In the genomic region with DNA sequence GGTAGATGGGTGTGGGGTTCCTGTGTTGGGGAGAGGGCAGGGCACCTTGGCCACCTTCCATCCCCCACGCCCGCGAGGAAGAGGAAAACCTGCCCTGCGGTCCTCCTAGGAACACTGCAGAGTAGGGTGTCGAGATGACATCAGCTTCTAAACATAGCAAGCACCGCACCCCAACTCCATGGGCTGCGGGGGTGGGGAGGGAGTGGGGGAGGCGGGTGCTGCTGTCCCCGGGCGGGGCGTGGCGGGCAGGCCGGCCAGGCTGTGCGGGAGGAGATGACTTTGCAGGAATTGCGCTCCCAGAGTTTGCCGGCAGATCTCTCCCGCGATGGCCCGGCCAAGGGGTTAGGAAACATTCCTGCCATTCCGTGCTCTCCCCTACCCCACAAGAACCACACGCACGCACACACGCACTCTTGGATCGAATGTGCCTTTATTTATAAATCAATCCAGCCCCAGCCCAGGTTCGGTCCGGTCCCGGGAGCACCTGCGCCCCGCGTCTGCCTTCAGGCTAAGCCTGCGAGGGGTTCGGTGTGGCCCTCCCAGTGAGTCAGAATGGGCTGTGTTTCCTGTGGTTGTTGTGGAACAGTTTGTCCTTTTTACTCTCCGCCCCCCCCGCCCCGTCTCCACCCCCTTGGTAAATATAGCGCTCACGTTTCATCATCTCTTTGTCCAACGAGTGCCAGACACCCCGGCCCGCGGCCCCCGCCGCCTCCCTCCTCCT, we compare ENCODE assay signal across 8 cellular contexts. TPM values are rescaled to one million over a fixed set of nuclear protein-coding genes. Genes with fewer than 3 reads are reported as not detected.
DNase-seq lines count a peak whose midpoint lies in the region; TF ChIP-seq lines count a peak whose summit lies in the region.

No MANE protein-coding gene starts in this region.

- H3K27ac ChIP-seq in SJCRH30 (peak overlapping the region; percentile 100), suprapubic skin (peak overlapping the region; percentile 98)

- peak; percentile 92 for TF ChIP-seq EP300 in suprapubic skin (IDR thresholded peaks at IDR 0.05)

- peaks cover 8% of the 10 kb centered on the region for H3K4me1 ChIP-seq in SJCRH30
- peaks cover 69% of the 10 kb centered on the region for H3K4me1 ChIP-seq in suprapubic skin

- H3K9me3 ChIP-seq in SJCRH30 (replicated peaks) (no peaks in the 10 kb centered on the region), suprapubic skin (no peaks in the 10 kb centered on the region)

- CTCF ChIA-PET in HEK293T (lab: Yijun Ruan, JAX): interaction anchor here (1.1 kb wide), 1 partner anchor 64 kb away, joined by 4 read pairs; no protein-coding TSS in a partner anchor

- peak; percentile 70 to 91 for TF ChIP-seq POLR2A in suprapubic skin (IDR thresholded peaks at IDR 0.05)

- no peaks in the 10 kb centered on the region for H3K27me3 ChIP-seq in SJCRH30
- no peaks in the 10 kb centered on the region for H3K27me3 ChIP-seq in suprapubic skin

- WGBS in suprapubic skin: 2% methylated on average over 26 of the region's 43 CpGs

- no peak for TF ChIP-seq CTCF in suprapubic skin (IDR thresholded peaks at IDR 0.05)

- POLR2A ChIA-PET in HEK293T (lab: Yijun Ruan, JAX): interaction anchor here (0.9 to 4.9 kb wide), 18 partner anchors 8 to 185 kb away, joined by 3 to 74 read pairs (median 4); no protein-coding TSS in a partner anchor

- DNase-seq in GF-D8 (lab: John Stamatoyannopoulos, UW): peak; percentile 89
- DNase-seq in HEK293T (ENCODE audit: extremely low spot score): peak; percentile 69
- peak; percentile 92 for DNase-seq in MV-4-11 (lab: John Stamatoyannopoulos, UW)
- peak; percentile 95 to 96 for DNase-seq in SJCRH30
- peak; percentile 87 for DNase-seq in activated naive CD4-positive, alpha-beta T cell treated with anti-CD3 and anti-CD28 coated beads, Interleukin-2, amount 50 U/mL, for 16 hours
- DNase-seq in globus pallidus (ENCODE audit: low spot score): peak; percentile 89
- DNase-seq in occipital lobe (lab: John Stamatoyannopoulos, UW): peak; percentile 87
- DNase-seq in suprapubic skin (ENCODE audit: low spot score in 2 of 2): peak; percentile 98 to 99

- no peaks in the 10 kb centered on the region for H3K36me3 ChIP-seq in SJCRH30
- H3K36me3 ChIP-seq in suprapubic skin: no peaks in the 10 kb centered on the region

- H3K4me3 ChIP-seq in SJCRH30 (peak overlapping the region; percentile 77), suprapubic skin (peak overlapping the region; percentile 52)

TF ChIP-seq in HEK293T, 16 proteins besides CTCF, POLR2A, EP300 and RAD21:
- TF ChIP-seq L3MBTL2 (conservative IDR thresholded peaks at IDR 0.05) (0 out of 2 replicates have a peak, but pooled peaks have one; percentile 44), BHLHE40 (IDR thresholded peaks at IDR 0.05; ENCODE audit: borderline replicate concordance) (no peak), ZNF384 (IDR thresholded peaks at IDR 0.05) (no peak; the same call in 1 of the 2 replicates), CTBP1 (IDR thresholded peaks at IDR 0.05; ENCODE audit: borderline replicate concordance) (no peak)

RNA-seq across cellular contexts. Expression of a gene that starts 5.2 kb away (rescaled TPM):
- 13.4 and 14.4 TPM in 2 replicates for total RNA-seq in SJCRH30 (2014; rRNA removed; shearing (Covaris generic))
- total RNA-seq in occipital lobe (16.8 TPM), suprapubic skin (100 to 1,000 TPM in 3 of 4 donors, 10 to 100 TPM in 1; 90.0 to 118 (median 109) TPM)

Comparison
In these comparisons a context has a peak if more than half of its experiments do, and no peak if none do; other contexts are left out.
1. Peak in every context shown above with its lines: DNase-seq, H3K4me3 ChIP-seq and H3K27ac ChIP-seq.